Comparison of ENCODE assay signal across 2 cellular contexts in the genomic region with DNA sequence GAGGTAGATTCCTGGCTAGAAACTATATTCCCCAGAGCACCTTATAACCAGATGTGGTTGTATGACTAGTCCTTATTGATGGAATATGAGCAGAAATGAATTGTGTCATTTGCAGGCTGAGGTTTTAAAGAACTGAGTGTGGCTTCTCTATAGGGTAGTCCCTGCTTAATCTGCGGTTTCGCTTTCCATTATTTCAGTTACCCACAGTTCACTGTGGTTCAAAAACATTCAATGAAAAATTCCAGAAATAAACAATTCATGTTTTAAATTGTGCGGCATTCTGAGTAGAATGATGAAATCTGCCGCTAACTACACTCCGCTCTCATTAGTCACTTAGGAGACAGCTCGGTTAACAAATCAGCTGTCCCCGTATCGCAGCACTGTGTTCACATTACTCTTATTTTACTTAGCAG.
TF ChIP-seq lines count a peak whose summit lies in the region.

No MANE protein-coding gene starts in this region.

TF ChIP-seq in A549, 52 proteins besides CTCF, POLR2A, EP300 and RAD21:
- TF ChIP-seq CEBPB (IDR thresholded peaks at IDR 0.05) (no peak), SMC3 (IDR thresholded peaks at IDR 0.05) (no peak), HOXB5 (CRISPR knock-in tag; IDR thresholded peaks at IDR 0.05) (no peak), JUN (IDR thresholded peaks at IDR 0.05) (no peak), PHF8 (IDR thresholded peaks at IDR 0.05; ENCODE audit: borderline replicate concordance, low read depth) (no peak)
- TF ChIP-seq, protein P1, sequence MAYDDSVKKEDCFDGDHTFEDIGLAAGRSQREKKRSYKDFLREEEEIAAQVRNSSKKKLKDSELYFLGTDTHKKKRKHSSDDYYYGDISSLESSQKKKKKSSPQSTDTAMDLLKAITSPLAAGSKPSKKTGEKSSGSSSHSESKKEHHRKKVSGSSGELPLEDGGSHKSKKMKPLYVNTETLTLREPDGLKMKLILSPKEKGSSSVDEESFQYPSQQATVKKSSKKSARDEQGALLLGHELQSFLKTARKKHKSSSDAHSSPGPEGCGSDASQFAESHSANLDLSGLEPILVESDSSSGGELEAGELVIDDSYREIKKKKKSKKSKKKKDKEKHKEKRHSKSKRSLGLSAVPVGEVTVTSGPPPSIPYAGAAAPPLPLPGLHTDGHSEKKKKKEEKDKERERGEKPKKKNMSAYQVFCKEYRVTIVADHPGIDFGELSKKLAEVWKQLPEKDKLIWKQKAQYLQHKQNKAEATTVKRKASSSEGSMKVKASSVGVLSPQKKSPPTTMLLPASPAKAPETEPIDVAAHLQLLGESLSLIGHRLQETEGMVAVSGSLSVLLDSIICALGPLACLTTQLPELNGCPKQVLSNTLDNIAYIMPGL (CRISPR knock-in tag; IDR thresholded peaks at IDR 0.05; ENCODE audit: borderline replicate concordance), result no peak

TF ChIP-seq in endothelial cell of umbilical vein, 7 proteins besides CTCF, POLR2A, EP300 and RAD21:
- TF ChIP-seq, protein P2, sequence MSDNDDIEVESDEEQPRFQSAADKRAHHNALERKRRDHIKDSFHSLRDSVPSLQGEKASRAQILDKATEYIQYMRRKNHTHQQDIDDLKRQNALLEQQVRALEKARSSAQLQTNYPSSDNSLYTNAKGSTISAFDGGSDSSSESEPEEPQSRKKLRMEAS (IDR thresholded peaks at IDR 0.05; ENCODE audit: insufficient read depth, insufficient read length), result no peak
- TF ChIP-seq GATA2 (IDR thresholded peaks at IDR 0.05; ENCODE audit: insufficient read depth, insufficient read length, low read depth, low read length) (no peak), JUN (IDR thresholded peaks at IDR 0.05; ENCODE audit: borderline replicate concordance, insufficient read depth, insufficient read length, low read depth) (no peak)
